ENCODE assay signal across 6 cellular contexts in the genomic region with DNA sequence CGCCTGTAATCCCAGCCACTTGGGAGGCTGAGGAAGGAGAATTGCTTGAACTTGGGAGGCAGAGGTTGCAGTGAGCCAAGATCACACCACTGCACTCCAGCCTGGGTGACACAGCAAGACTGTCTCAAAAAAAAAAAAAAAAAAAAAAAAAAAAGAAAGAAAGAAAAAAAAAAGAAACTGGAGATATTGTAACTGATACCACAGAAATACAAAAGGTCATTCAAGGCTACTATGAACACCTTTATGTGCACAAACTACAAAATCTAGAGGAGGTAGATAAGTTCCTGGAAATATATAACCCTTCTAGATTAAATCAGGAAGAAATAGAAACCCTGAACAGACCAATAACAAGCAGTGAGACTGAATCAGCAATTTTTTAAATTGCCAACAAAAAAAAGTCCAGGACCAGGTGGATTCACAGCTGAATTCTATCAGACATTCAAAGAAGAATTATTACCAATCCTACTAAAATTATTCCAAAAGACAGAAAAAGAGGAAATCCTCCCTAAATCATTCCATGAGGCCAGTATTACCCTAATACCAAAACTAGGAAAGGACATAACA. TPM values are rescaled to one million over a fixed set of nuclear protein-coding genes. Genes with fewer than 3 reads are reported as not detected.
A peak's percentile ranks its signal among the peaks of the same experiment; 100 is the strongest.
DNase-seq lines count a peak whose midpoint lies in the region; ATAC-seq, FAIRE-seq and TF ChIP-seq lines count a peak whose summit lies in the region.
"Not testable (repeated sequence)": the region's sequence is repeated elsewhere in the genome, so short reads cannot be mapped to it uniquely, and the experiment has no call there.

No MANE protein-coding gene starts in this region.

- WGBS in A549 (ENCODE audit: missing lambda C conversion rate), result 91% methylated on average over 1 of the region's 1 CpG
- WGBS in K562 (ENCODE audit: insufficient coverage, low coverage, missing lambda C conversion rate), result 33% methylated on average over 1 of the region's 1 CpG

- not testable (repeated sequence) for H3K4me1 Mint-ChIP-seq in WTC11
- peaks cover 35 to 36% of the 10 kb centered on the region in 2 donors for H3K4me1 Mint-ChIP-seq in effector memory CD8-positive, alpha-beta T cell (ENCODE audit: low read depth in 2 of 2)

- FAIRE-seq in A549 (lab: Jason Lieb, UNC); K562 (lab: Jason Lieb, UNC): not testable (repeated sequence)

- not testable (repeated sequence) for TF ChIP-seq RAD21 in A549 (conservative IDR thresholded peaks at IDR 0.05 in 1 of 2, IDR thresholded peaks at IDR 0.05 in 1 of 2); K562 (CRISPR knock-in tag; conservative IDR thresholded peaks at IDR 0.05 in 1 of 2, IDR thresholded peaks at IDR 0.05 in 1 of 2)

- CTCF ChIA-PET in A549 (lab: Yijun Ruan, JAX) (interaction anchor here (1.5 to 1.7 kb wide), 2 partner anchors 100 to 155 kb away, joined by 3 to 5 read pairs; no protein-coding TSS in a partner anchor), HEK293 (lab: Yijun Ruan, JAX) (interaction anchor here (4.0 kb wide), 1 partner anchor 15 kb away, joined by 26 read pairs; no protein-coding TSS in a partner anchor), WTC11 (lab: Charles Lee) (interaction anchor here (5.9 kb wide), 1 partner anchor 15 kb away, joined by 33 read pairs; no protein-coding TSS in a partner anchor)
- CTCF ChIA-PET in K562 (lab: Yijun Ruan, JAX; ENCODE audit: low intra/inter-chr PET ratio), result not testable (repeated sequence)

- H3K4me2 ChIP-seq in A549; K562 (ENCODE audit: insufficient read depth, low read length): not testable (repeated sequence)

- H3K4me3 ChIP-seq in A549; HEK293 (ENCODE audit: low read depth, low read length); K562: not testable (repeated sequence)

- peaks cover 33% of the 10 kb centered on the region for H3K36me3 Mint-ChIP-seq in WTC11
- H3K36me3 Mint-ChIP-seq in effector memory CD8-positive, alpha-beta T cell (ENCODE audit: insufficient read depth), result peaks cover 28% of the 10 kb centered on the region

- H3K9me3 ChIP-seq in A549, result peaks cover 18% of the 10 kb centered on the region; the same call in 2 of the 3 replicates
- not testable (repeated sequence) for H3K9me3 ChIP-seq in HEK293 (ENCODE audit: control insufficient read depth, insufficient read depth, low read depth, low read length); K562 (replicated peaks; ENCODE audit: control insufficient read depth, insufficient read depth, low read depth, low read length)

- H3K27me3 ChIP-seq in K562 (ENCODE audit: control insufficient read depth in 2 of 2, insufficient read depth in 2 of 2, low read length in 2 of 2), result not testable (repeated sequence)

- H3K9me1 ChIP-seq in K562 (ENCODE audit: control insufficient read depth, insufficient read depth, low read length), result not testable (repeated sequence)

- H4K20me1 ChIP-seq in K562 (replicated peaks; ENCODE audit: control insufficient read depth, insufficient read depth, low read length), result not testable (repeated sequence)

- POLR2A ChIA-PET in A549 (lab: Yijun Ruan, JAX), result interaction anchor here (0.7 kb wide), 1 partner anchor 93 kb away, joined by 4 read pairs; no protein-coding TSS in a partner anchor
- POLR2A ChIA-PET in HEK293 (lab: Yijun Ruan, JAX); WTC11 (lab: Charles Lee): not testable (repeated sequence)
- POLR2A ChIA-PET in K562 (lab: Yijun Ruan, JAX), result interaction anchor here (0.9 kb wide), 1 partner anchor 13 kb away, joined by 4 read pairs; no protein-coding TSS in a partner anchor

- H3K27ac ChIP-seq in A549; HEK293 (ENCODE audit: extremely low read depth, low read depth, low read length): not testable (repeated sequence)
- H3K27ac ChIP-seq in K562 (ENCODE audit: extremely low read depth, low read depth, low read length), result peak overlapping the region; percentile 23; the same call in 1 of the 3 replicates

- H3K36me3 ChIP-seq in HEK293 (ENCODE audit: control insufficient read depth in 2 of 2, insufficient read depth in 1 of 2, low read length in 2 of 2), result not testable (repeated sequence)
- H3K36me3 ChIP-seq in K562 (ENCODE audit: control insufficient read depth, insufficient read depth, low read length), result peaks cover 15% of the 10 kb centered on the region; the same call in 1 of the 3 replicates

- in situ Hi-C loops in K562 (cut with MboI), result not testable (repeated sequence)

- intact Hi-C loops in K562 (cut with micrococcal nuclease), result not testable (repeated sequence)

- H3K9me3 Mint-ChIP-seq in WTC11, result peaks cover 31% of the 10 kb centered on the region
- H3K9me3 Mint-ChIP-seq in effector memory CD8-positive, alpha-beta T cell, result peaks cover 4 to 18% of the 10 kb centered on the region in 2 donors

- H3K27ac Mint-ChIP-seq in WTC11, result 0 out of 2 replicates have a peak overlapping the region, but pooled peaks have one; percentile 11
- peak overlapping the region; percentile 17 to 24 for H3K27ac Mint-ChIP-seq in effector memory CD8-positive, alpha-beta T cell

- peaks cover 68% of the 10 kb centered on the region for H3K79me2 ChIP-seq in K562 (ENCODE audit: control insufficient read depth, insufficient read depth, low read length)

- not testable (repeated sequence) for H3K27me3 Mint-ChIP-seq in WTC11 (ENCODE audit: low read depth); effector memory CD8-positive, alpha-beta T cell

- not testable (repeated sequence) for H3K4me1 ChIP-seq in A549; HEK293 (ENCODE audit: control insufficient read depth, insufficient read depth, low read length); K562 (replicated peaks in 1 of 2; ENCODE audit: control insufficient read depth in 2 of 2, insufficient read depth in 2 of 2, low read length in 2 of 2)

- H2AFZ ChIP-seq in K562 (ENCODE audit: low read depth, low read length), result not testable (repeated sequence)

- BruUV-seq in K562 (replicated peaks; lab: Mats Ljungman, UMichigan), result not testable (repeated sequence)

- not testable (repeated sequence) for TF ChIP-seq CTCF in A549 (IDR thresholded peaks at IDR 0.05); HEK293 (tag by site-specific recombination; IDR thresholded peaks at IDR 0.05); WTC11 (IDR thresholded peaks at IDR 0.05); K562 (IDR thresholded peaks at IDR 0.05 in 2 of 3, conservative IDR thresholded peaks at IDR 0.05 in 1 of 3; ENCODE audit: insufficient read depth in 2 of 3, low read depth in 1 of 3, low read length in 3 of 3)

- H3K9ac ChIP-seq in K562 (ENCODE audit: insufficient read depth in 1 of 2, low read depth in 2 of 2, low read length in 2 of 2), result not testable (repeated sequence)

- not testable (repeated sequence) for DNase-seq in A549 (ENCODE audit: low read depth in 1 of 2, low spot score in 1 of 2); WTC11 (ENCODE audit: low spot score); K562 (ENCODE audit: extremely low read depth in 1 of 4, low spot score in 3 of 4); effector memory CD8-positive, alpha-beta T cell
- peak; percentile 33 for DNase-seq in NCI-H2171 treated with DMSO at 0.1 percent for 48 hours (lab: John Stamatoyannopoulos, UW)

- not testable (repeated sequence) for TF ChIP-seq EP300 in A549 (IDR thresholded peaks at IDR 0.05); K562 (IDR thresholded peaks at IDR 0.05; ENCODE audit: low read length)

- ATAC-seq in A549; WTC11; effector memory CD8-positive, alpha-beta T cell (replicated peaks): not testable (repeated sequence)
- peak; percentile 56 for ATAC-seq in K562

- TF ChIP-seq POLR2A in A549 (IDR thresholded peaks at IDR 0.05; ENCODE audit: low read length); K562 (conservative IDR thresholded peaks at IDR 0.05): not testable (repeated sequence)

- H3K4me3 Mint-ChIP-seq in WTC11; effector memory CD8-positive, alpha-beta T cell: not testable (repeated sequence)

RNA-seq across cellular contexts. Expression of a gene that starts 26.8 kb away (rescaled TPM):
- polyA plus RNA-seq in A549 (2011; rRNA removed) (47.9 and 56.9 TPM in 2 replicates), A549 (2017; fragmentation: RNase III; extraction: RNeasy Plus Mini Kit Qiagen cat#74134 plus additional on column Dnase treatment) (44.0 to 45.6 TPM (median 44.9 TPM) in 3 replicates), K562 (2011; rRNA removed) (52.3 and 79.7 TPM in 2 replicates), K562 (2014; fragmentation: Illumina TruSeq; extraction: Trizol) (57.7 and 63.6 TPM in 2 replicates), K562 (2014; fragmentation: Nextera tagmentation; extraction: Ambion mirVana) (100 to 1,000 TPM in 1 of 2 experiments, 10 to 100 TPM in 1; 85.9 to 105 TPM), K562 (2014; rRNA removed) (74.0 and 108 TPM in 2 replicates)
- polyA plus RNA-seq in A549 (2012; cell fraction: cytosol; rRNA removed), result 36.4 and 39.2 TPM in 2 replicates
- polyA plus RNA-seq in A549 (2012; cell fraction: nucleus; rRNA removed), result 15.9 and 25.5 TPM in 2 replicates
- polyA minus RNA-seq in A549 (2011; rRNA and poly(A)+ RNA removed), result 11.1 and 15.3 TPM in 2 replicates
- total RNA-seq in WTC11 (2021) (55.7 to 60.8 TPM (median 57.2 TPM) in 3 replicates), K562 (2014; rRNA removed) (52.7 and 56.0 TPM in 2 replicates), K562 (2014; rRNA removed; fragmentation: Illumina TruSeq; extraction: Trizol) (54.8 and 58.5 TPM in 2 replicates), K562 (2015; rRNA removed; fragmentation: Illumina TruSeq; extraction: Trizol) (51.9 and 53.5 TPM in 2 replicates), K562 (2021) (59.1 and 65.4 TPM in 2 replicates)
- 68.3 and 152 TPM in 2 replicates for total RNA-seq in K562 (2011; cell fraction: chromatin; rRNA removed; ENCODE audit: low replicate concordance)
- total RNA-seq in K562 (2011; cell fraction: nucleolus; rRNA removed), result 51.7 and 54.7 TPM in 2 replicates
- 109 and 198 TPM in 2 replicates for total RNA-seq in K562 (2011; cell fraction: nucleoplasm; rRNA removed)
- polyA plus RNA-seq in K562 (2011; cell fraction: cytosol; rRNA removed), result 41.6 and 68.1 TPM in 2 replicates
- 28.7 and 32.7 TPM in 2 replicates for polyA plus RNA-seq in K562 (2011; cell fraction: nucleus; rRNA removed)
- 42.5 and 47.5 TPM in 2 replicates for polyA plus RNA-seq in K562 (2012)
- 41.2 and 43.1 TPM in 2 replicates for polyA minus RNA-seq in K562 (2011; rRNA and poly(A)+ RNA removed)
- polyA minus RNA-seq in K562 (2011; cell fraction: cytosol; rRNA and poly(A)+ RNA removed), result 23.0 and 28.3 TPM in 2 replicates
- 43.8 and 74.5 TPM in 2 replicates for polyA minus RNA-seq in K562 (2011; cell fraction: nucleus; rRNA and poly(A)+ RNA removed)

RNA-seq across cellular contexts. Expression of a gene that starts 26.9 kb away (rescaled TPM):
- 20.3 and 22.6 TPM in 2 replicates for polyA plus RNA-seq in A549 (2011; rRNA removed)
- polyA plus RNA-seq in A549 (2012; cell fraction: cytosol; rRNA removed), result 5.2 and 5.8 TPM in 2 replicates
- polyA plus RNA-seq in A549 (2012; cell fraction: nucleus; rRNA removed), result 2.4 and 3.5 TPM in 2 replicates
- polyA plus RNA-seq in A549 (2017; fragmentation: RNase III; extraction: RNeasy Plus Mini Kit Qiagen cat#74134 plus additional on column Dnase treatment), result 10.3 to 11.4 TPM (median 11.1 TPM) in 3 replicates
- 5.5 and 8.1 TPM in 2 replicates for polyA minus RNA-seq in A549 (2011; rRNA and poly(A)+ RNA removed)
- 19.3 to 21.5 TPM (median 20.9 TPM) in 3 replicates for total RNA-seq in WTC11 (2021)
- 26.3 and 65.1 TPM in 2 replicates for total RNA-seq in K562 (2011; cell fraction: chromatin; rRNA removed; ENCODE audit: low replicate concordance)
- total RNA-seq in K562 (2011; cell fraction: nucleolus; rRNA removed), result 14.8 and 16.3 TPM in 2 replicates
- total RNA-seq in K562 (2011; cell fraction: nucleoplasm; rRNA removed), result 28.2 and 42.8 TPM in 2 replicates
- 18.3 and 19.0 TPM in 2 replicates for total RNA-seq in K562 (2014; rRNA removed)
- total RNA-seq in K562 (2014; rRNA removed; fragmentation: Illumina TruSeq; extraction: Trizol), result 33.3 and 41.3 TPM in 2 replicates
- 20.1 and 21.3 TPM in 2 replicates for total RNA-seq in K562 (2015; rRNA removed; fragmentation: Illumina TruSeq; extraction: Trizol)
- 24.5 and 28.2 TPM in 2 replicates for total RNA-seq in K562 (2021)
- 35.0 and 46.9 TPM in 2 replicates for polyA plus RNA-seq in K562 (2011; rRNA removed)
- polyA plus RNA-seq in K562 (2011; cell fraction: cytosol; rRNA removed), result 9.9 and 17.6 TPM in 2 replicates
- 11.3 and 14.2 TPM in 2 replicates for polyA plus RNA-seq in K562 (2011; cell fraction: nucleus; rRNA removed)
- 20.2 and 29.8 TPM in 2 replicates for polyA plus RNA-seq in K562 (2012)
- polyA plus RNA-seq in K562 (2014; fragmentation: Illumina TruSeq; extraction: Trizol), result 22.8 and 26.8 TPM in 2 replicates
- polyA plus RNA-seq in K562 (2014; fragmentation: Nextera tagmentation; extraction: Ambion mirVana), result 10 to 100 TPM; 68.1 to 79.9 TPM
- polyA plus RNA-seq in K562 (2014; rRNA removed), result 25.0 and 25.2 TPM in 2 replicates
- 34.8 and 38.7 TPM in 2 replicates for polyA minus RNA-seq in K562 (2011; rRNA and poly(A)+ RNA removed)
- 7.4 and 12.8 TPM in 2 replicates for polyA minus RNA-seq in K562 (2011; cell fraction: cytosol; rRNA and poly(A)+ RNA removed)
- polyA minus RNA-seq in K562 (2011; cell fraction: nucleus; rRNA and poly(A)+ RNA removed), result 9.4 and 18.4 TPM in 2 replicates
